11 cellular contexts compared by ENCODE assay signal in genomic region chr14:50055461-50056228, GRCh38.
A peak's percentile ranks its signal among the peaks of the same experiment; 100 is the strongest.
DNase-seq lines count a peak whose midpoint lies in the region; ATAC-seq and TF ChIP-seq lines count a peak whose summit lies in the region.
"Had no signal": no experiment of that assay in that cellular context is flagged by ENCODE, and none has a peak within 500 bp of the region (broad histone marks: within the 10 kb centered on the region; RNA-seq: fewer than 3 reads in every experiment).

No MANE protein-coding gene starts in this region.

- H3K27ac ChIP-seq in SK-N-SH (ENCODE audit: low read depth in 2 of 2, low read length in 1 of 2), result no peak overlapping the region
- H3K27ac ChIP-seq in heart right ventricle, result no peak overlapping the region
- H3K27ac ChIP-seq: HL-60 had no signal

- no peak overlapping the region for H3K4me3 Mint-ChIP-seq in stimulated activated memory B cell treated with anti-CD40 and anti-IgM and Interleukin-4, amounts not matched to agents 10 μg/mL and 1 μg/mL and 100 μg/mL, for 72 hours

- H3K27me3 ChIP-seq in SK-N-SH (ENCODE audit: insufficient read depth) (no peaks in the 10 kb centered on the region), heart right ventricle (no peaks in the 10 kb centered on the region)

- H3K27ac Mint-ChIP-seq in stimulated activated memory B cell treated with anti-CD40 and anti-IgM and Interleukin-4, amounts not matched to agents 10 μg/mL and 1 μg/mL and 100 μg/mL, for 72 hours, result peak overlapping the region; percentile 68

- no peaks in the 10 kb centered on the region for H4K20me1 ChIP-seq in SK-N-SH (ENCODE audit: insufficient read depth)

- H3K36me3 ChIP-seq in SK-N-SH (replicated peaks in 1 of 2; ENCODE audit: control insufficient read depth in 1 of 2, insufficient read depth in 2 of 2, low read length in 1 of 2), result no peaks in the 10 kb centered on the region
- H3K36me3 ChIP-seq in heart right ventricle, result no peaks in the 10 kb centered on the region

- peaks cover 10% of the 10 kb centered on the region for H3F3A ChIP-seq in SK-N-SH (replicated peaks; ENCODE audit: insufficient read depth)

- H3K79me2 ChIP-seq in SK-N-SH (ENCODE audit: insufficient read depth), result no peaks in the 10 kb centered on the region

- DNase-seq in activated effector memory CD4-positive, alpha-beta T cell treated with anti-CD3 and anti-CD28 coated beads, Interleukin-2, amount 50 U/mL, for 16 hours, result peak; percentile 61
- no peak for DNase-seq in activated effector memory CD4-positive, alpha-beta T cell treated with Interleukin-2 at 50 U/mL for 16 hours
- no peak for DNase-seq in SK-N-SH
- no peak for DNase-seq in heart right ventricle
- DNase-seq: hypothalamus, NCI-H1436 had no signal

- H3K36me3 Mint-ChIP-seq in stimulated activated memory B cell treated with anti-CD40 and anti-IgM and Interleukin-4, amounts not matched to agents 10 μg/mL and 1 μg/mL and 100 μg/mL, for 72 hours, result peaks cover 38% of the 10 kb centered on the region

- no peak for TF ChIP-seq EP300 in SK-N-SH (IDR thresholded peaks at IDR 0.05; ENCODE audit: borderline replicate concordance in 1 of 2, low read depth in 1 of 2, low read length in 1 of 2)

- no peaks in the 10 kb centered on the region for H3K9me3 Mint-ChIP-seq in stimulated activated memory B cell treated with anti-CD40 and anti-IgM and Interleukin-4, amounts not matched to agents 10 μg/mL and 1 μg/mL and 100 μg/mL, for 72 hours

- intact Hi-C loops in heart right ventricle (cut with DNase I), result no loop called here

- POLR2A ChIA-PET in SK-N-SH (lab: Yijun Ruan, JAX), result no interaction called here

- no peak for TF ChIP-seq RAD21 in SK-N-SH (IDR thresholded peaks at IDR 0.05; ENCODE audit: low read length)

- WGBS in SK-N-SH (ENCODE audit: low lambda C conversion rate), result 93% methylated on average over 13 of the region's 14 CpGs
- WGBS in heart right ventricle, 2 donors, result 70 to 76% methylated on average over 14 of the region's 14 CpGs

- no peaks in the 10 kb centered on the region for H3K9me3 ChIP-seq in SK-N-SH
- H3K9me3 ChIP-seq in heart right ventricle, result no peaks in the 10 kb centered on the region

- no peaks in the 10 kb centered on the region for H3K9me2 ChIP-seq in SK-N-SH

- TF ChIP-seq CTCF in SK-N-SH (IDR thresholded peaks at IDR 0.05) (0 out of 2 replicates have a peak, but pooled peaks have one; percentile 17), heart right ventricle (IDR thresholded peaks at IDR 0.05) (peak in 4 of 9 donors; percentile 7 to 35 (median 29))

- H3K9ac ChIP-seq in SK-N-SH, result no peak overlapping the region

- ATAC-seq in heart right ventricle, result peak in 5 of 8 donors; percentile 15 to 57 (median 37)
- peak; percentile 55 for ATAC-seq in stimulated activated memory B cell treated with anti-CD40 and anti-IgM and Interleukin-4, amounts not matched to agents 10 μg/mL and 1 μg/mL and 100 μg/mL, for 72 hours
- no peak for ATAC-seq in HG02610 (IDR thresholded peaks at IDR 0.05; ENCODE audit: unreplicated experiment)
- no peak for ATAC-seq in HG03469 (IDR thresholded peaks at IDR 0.05; ENCODE audit: unreplicated experiment)
- no peak for ATAC-seq in GM21737 (IDR thresholded peaks at IDR 0.05; ENCODE audit: unreplicated experiment)

- no peak overlapping the region for H3K4me3 ChIP-seq in SK-N-SH (ENCODE audit: low read depth in 2 of 2, low read length in 1 of 2)
- H3K4me3 ChIP-seq in heart right ventricle, result no peak overlapping the region

- H3K4me2 ChIP-seq in SK-N-SH, result no peak overlapping the region

- CTCF ChIA-PET in SK-N-SH (lab: Yijun Ruan, JAX), result no interaction called here

- no peak overlapping the region for H2AFZ ChIP-seq in SK-N-SH (ENCODE audit: low read depth)

- H3K4me1 ChIP-seq in SK-N-SH (ENCODE audit: control insufficient read depth in 1 of 2, insufficient read depth in 2 of 2, low read depth in 1 of 2, low read length in 1 of 2) (peaks cover 9 to 13% of the 10 kb centered on the region in 2 experiments), heart right ventricle (peaks cover 5 to 39% (median 9%) of the 10 kb centered on the region in 9 donors)

- H3K27me3 Mint-ChIP-seq in stimulated activated memory B cell treated with anti-CD40 and anti-IgM and Interleukin-4, amounts not matched to agents 10 μg/mL and 1 μg/mL and 100 μg/mL, for 72 hours, result no peaks in the 10 kb centered on the region

- H3K4me1 Mint-ChIP-seq in stimulated activated memory B cell treated with anti-CD40 and anti-IgM and Interleukin-4, amounts not matched to agents 10 μg/mL and 1 μg/mL and 100 μg/mL, for 72 hours, result peaks cover 33% of the 10 kb centered on the region

TF ChIP-seq in SK-N-SH, 30 proteins besides CTCF, POLR2A, EP300 and RAD21:
- TF ChIP-seq RCOR1 (IDR thresholded peaks at IDR 0.05; ENCODE audit: low read length), result no peak

Comparison
In these comparisons a context has a peak if more than half of its experiments do, and no peak if none do; other contexts are left out.
1. ATAC-seq: peak in heart right ventricle (5 of 8) and stimulated activated memory B cell treated with anti-CD40 and anti-IgM and Interleukin-4, amounts not matched to agents 10 μg/mL and 1 μg/mL and 100 μg/mL, for 72 hours (single experiment); none in HG02610 (single experiment), HG03469 (single experiment) and GM21737 (single experiment).